ENCODE assay signal across 15 cellular contexts in genomic region chr17:41739661-41740352, GRCh38. TPM values are rescaled to one million over a fixed set of nuclear protein-coding genes. Genes with fewer than 3 reads are reported as not detected.
A peak's percentile ranks its signal among the peaks of the same experiment; 100 is the strongest.
DNase-seq lines count a peak whose midpoint lies in the region; ATAC-seq, FAIRE-seq and TF ChIP-seq lines count a peak whose summit lies in the region.
"Had no signal": no experiment of that assay in that cellular context is flagged by ENCODE, and none has a peak within 500 bp of the region (broad histone marks: within the 10 kb centered on the region; RNA-seq: fewer than 3 reads in every experiment).

No MANE protein-coding gene starts in this region.

- no peak overlapping the region for H3K4me3 ChIP-seq in PC-9
- H3K4me3 ChIP-seq: hepatocyte had no signal

- H3K9me3 ChIP-seq in PC-9 (ENCODE audit: insufficient read depth, low read depth), result no peaks in the 10 kb centered on the region

- no peak for FAIRE-seq in frontal cortex (lab: Jason Lieb, UNC)

- ATAC-seq in activated CD8-positive, alpha-beta T cell treated with anti-CD3 and anti-CD28 coated beads for 36 hours, result no peak
- ATAC-seq: activated CD8-positive, alpha-beta T cell treated with anti-CD3 and anti-CD28 coated beads, Interleukin-2, amount 10 ng/mL, durations not matched to agents 7 days and 5 days; T-cell had no signal

- H3K4me2 ChIP-seq in PC-9, result peak overlapping the region; percentile 42
- H3K4me2 ChIP-seq: hepatocyte had no signal

- H3K27me3 ChIP-seq in PC-9 (ENCODE audit: insufficient read depth, low read depth), result peaks cover 15% of the 10 kb centered on the region; the same call in 1 of the 2 replicates

- peaks cover 40% of the 10 kb centered on the region for H3K4me1 ChIP-seq in PC-9 (replicated peaks; ENCODE audit: insufficient read depth)

- H3K27ac ChIP-seq in 22Rv1 (peak overlapping the region; percentile 35), PC-9 (peak overlapping the region; percentile 74)
- H3K27ac ChIP-seq: hepatocyte had no signal

- no peak overlapping the region for H3K4me3 Mint-ChIP-seq in nephron progenitor cell
- no peak overlapping the region for H3K4me3 Mint-ChIP-seq in activated CD8-positive, alpha-beta T cell treated with anti-CD3 and anti-CD28 coated beads for 36 hours
- H3K4me3 Mint-ChIP-seq: activated CD8-positive, alpha-beta T cell treated with anti-CD3 and anti-CD28 coated beads, Interleukin-2, amount 10 ng/mL, durations not matched to agents 7 days and 5 days; activated naive CD4-positive, alpha-beta T cell treated with anti-CD3 and anti-CD28 coated beads for 36 hours; dendritic cell treated with granulocyte-macrophage colony-stimulating factor and Interleukin-4, amounts not matched to agents 40 ng/mL and 50 ng/mL, for 4 days; T-cell had no signal

- CTCF ChIA-PET in PC-9 (lab: Charles Lee) (no interaction called here), GM10248 (lab: Yijun Ruan, JAX) (interaction anchor here (1.3 to 2.9 kb wide), 2 partner anchors 49 to 61 kb away, joined by 4 to 24 read pairs; no protein-coding TSS in a partner anchor)
- CTCF ChIA-PET in activated CD8-positive, alpha-beta T cell treated with anti-CD3 and anti-CD28 coated beads for 36 hours (lab: Charles Lee), result interaction anchor here (4.2 kb wide), 1 partner anchor 60 kb away, joined by 30 read pairs; no protein-coding TSS in a partner anchor

- H3K27me3 Mint-ChIP-seq in nephron progenitor cell (ENCODE audit: low read depth, poor library complexity), result peaks cover 35% of the 10 kb centered on the region
- H3K27me3 Mint-ChIP-seq in activated CD8-positive, alpha-beta T cell treated with anti-CD3 and anti-CD28 coated beads for 36 hours, result peaks cover 24% of the 10 kb centered on the region

- H3F3A ChIP-seq in PC-9 (ENCODE audit: insufficient read depth, low read depth), result peaks cover 32% of the 10 kb centered on the region

- peak; percentile 29 for DNase-seq in GM04504 (ENCODE audit: low read depth)
- peak; percentile 30 to 91 for DNase-seq in PC-9
- DNase-seq in fibroblast of peridontal ligament (ENCODE audit: extremely low read depth), result peak; percentile 3
- no peak for DNase-seq in GM10248 (ENCODE audit: extremely low spot score)
- DNase-seq in frontal cortex (ENCODE audit: low spot score in 2 of 2), result no peak
- DNase-seq in nephron progenitor cell, result no peak
- no peak for DNase-seq in activated CD8-positive, alpha-beta T cell treated with anti-CD3 and anti-CD28 coated beads for 36 hours
- DNase-seq: activated CD8-positive, alpha-beta T cell treated with anti-CD3 and anti-CD28 coated beads, Interleukin-2, amount 10 ng/mL, durations not matched to agents 7 days and 5 days; activated naive CD4-positive, alpha-beta T cell treated with anti-CD3 and anti-CD28 coated beads for 36 hours; midbrain; T-cell had no signal

- no peak overlapping the region for H3K27ac Mint-ChIP-seq in nephron progenitor cell
- no peak overlapping the region for H3K27ac Mint-ChIP-seq in activated CD8-positive, alpha-beta T cell treated with anti-CD3 and anti-CD28 coated beads for 36 hours
- H3K27ac Mint-ChIP-seq: activated CD8-positive, alpha-beta T cell treated with anti-CD3 and anti-CD28 coated beads, Interleukin-2, amount 10 ng/mL, durations not matched to agents 7 days and 5 days; activated naive CD4-positive, alpha-beta T cell treated with anti-CD3 and anti-CD28 coated beads for 36 hours; dendritic cell treated with granulocyte-macrophage colony-stimulating factor and Interleukin-4, amounts not matched to agents 40 ng/mL and 50 ng/mL, for 4 days; T-cell had no signal

- TF ChIP-seq CTCF in 22Rv1 (IDR thresholded peaks at IDR 0.05) (no peak), PC-9 (conservative IDR thresholded peaks at IDR 0.05) (no peak), GM10248 (IDR thresholded peaks at IDR 0.05; ENCODE audit: control extremely low read depth, extremely low read depth, low read depth, missing control alignments) (no peak), nephron progenitor cell (IDR thresholded peaks at IDR 0.05) (no peak)
- TF ChIP-seq CTCF in activated CD8-positive, alpha-beta T cell treated with anti-CD3 and anti-CD28 coated beads for 36 hours (IDR thresholded peaks at IDR 0.05), result no peak

- no peaks in the 10 kb centered on the region for H3K36me3 ChIP-seq in PC-9 (ENCODE audit: low read depth)

- no peaks in the 10 kb centered on the region for H3K36me3 Mint-ChIP-seq in nephron progenitor cell (ENCODE audit: low read depth)
- no peaks in the 10 kb centered on the region for H3K36me3 Mint-ChIP-seq in activated CD8-positive, alpha-beta T cell treated with anti-CD3 and anti-CD28 coated beads for 36 hours (ENCODE audit: low read depth)
- H3K36me3 Mint-ChIP-seq: T-cell had no signal

- BruUV-seq in PC-9 (replicated peaks; lab: Mats Ljungman, UMichigan), result no TSS peak

- H4K20me1 ChIP-seq in PC-9 (ENCODE audit: insufficient read depth), result no peaks in the 10 kb centered on the region

- H2AFZ ChIP-seq in PC-9, result no peak overlapping the region
- H2AFZ ChIP-seq: hepatocyte had no signal

- no peaks in the 10 kb centered on the region for H3K9me2 ChIP-seq in PC-9 (ENCODE audit: insufficient read depth)

- intact Hi-C loops in PC-9 (cut with micrococcal nuclease; ENCODE audit: unreplicated experiment), result loop anchor here (2.0 to 10.0 kb wide), 5 partner anchors 33 to 219 kb away; partner anchors contain the start of genes JUP and KLHL11
- intact Hi-C loops in activated CD8-positive, alpha-beta T cell treated with anti-CD3 and anti-CD28 coated beads for 36 hours (cut with micrococcal nuclease), result loop anchor here (2.0 kb wide), 1 partner anchor 61 kb away; no protein-coding TSS in a partner anchor

- H3K79me2 ChIP-seq in PC-9 (ENCODE audit: low read depth), result no peaks in the 10 kb centered on the region
- H3K79me2 ChIP-seq: hepatocyte had no signal

- peaks cover 66% of the 10 kb centered on the region for H3K4me1 Mint-ChIP-seq in nephron progenitor cell
- peaks cover 5% of the 10 kb centered on the region for H3K4me1 Mint-ChIP-seq in activated CD8-positive, alpha-beta T cell treated with anti-CD3 and anti-CD28 coated beads for 36 hours (ENCODE audit: low read depth)

- no peaks in the 10 kb centered on the region for H3K9me3 Mint-ChIP-seq in nephron progenitor cell
- H3K9me3 Mint-ChIP-seq in activated CD8-positive, alpha-beta T cell treated with anti-CD3 and anti-CD28 coated beads for 36 hours, result no peaks in the 10 kb centered on the region
- H3K9me3 Mint-ChIP-seq: activated naive CD4-positive, alpha-beta T cell treated with anti-CD3 and anti-CD28 coated beads for 36 hours; dendritic cell treated with granulocyte-macrophage colony-stimulating factor and Interleukin-4, amounts not matched to agents 40 ng/mL and 50 ng/mL, for 4 days; T-cell had no signal

- POLR2A ChIA-PET in PC-9 (lab: Charles Lee; ENCODE audit: unreplicated experiment), result interaction anchor here (0.6 to 1.0 kb wide), 2 partner anchors 32 to 47 kb away, joined by 3 to 5 read pairs; partner anchors contain the start of gene JUP
- POLR2A ChIA-PET in GM10248 (lab: Yijun Ruan, JAX), result no interaction called here
- POLR2A ChIA-PET in activated CD8-positive, alpha-beta T cell treated with anti-CD3 and anti-CD28 coated beads for 36 hours (lab: Charles Lee), result no interaction called here

RNA-seq across cellular contexts. Expression of gene HAP1, which starts 5.4 kb away (rescaled TPM):
- total RNA-seq in PC-9 (2021) (1.1 and 2.2 TPM in 2 replicates), frontal cortex (under 0.01 TPM)
- total RNA-seq in activated CD8-positive, alpha-beta T cell treated with anti-CD3 and anti-CD28 coated beads for 36 hours, result under 1 TPM; 0.07 to 0.09 TPM
- total RNA-seq: activated naive CD4-positive, alpha-beta T cell treated with anti-CD3 and anti-CD28 coated beads for 36 hours had no signal

RNA-seq across cellular contexts. Expression of gene GAST, which starts 27.7 kb away (rescaled TPM):
- 0.87 TPM in 1 of 2 replicates, not detected in the other for total RNA-seq in PC-9 (2021)
- total RNA-seq in frontal cortex, result not detected
- not detected for total RNA-seq in activated CD8-positive, alpha-beta T cell treated with anti-CD3 and anti-CD28 coated beads for 36 hours
- total RNA-seq: activated CD8-positive, alpha-beta T cell treated with anti-CD3 and anti-CD28 coated beads, Interleukin-2, amount 10 ng/mL, durations not matched to agents 7 days and 5 days; activated naive CD4-positive, alpha-beta T cell treated with anti-CD3 and anti-CD28 coated beads for 36 hours; hepatocyte; T-cell; temporal lobe had no signal

RNA-seq across cellular contexts. Expression of gene JUP, which starts 46.7 kb away (rescaled TPM):
- total RNA-seq in PC-9 (2021) (259 TPM in 2 replicates), frontal cortex (33.8 TPM)
- 1 to 10 TPM; 1.5 to 1.8 TPM for total RNA-seq in activated CD8-positive, alpha-beta T cell treated with anti-CD3 and anti-CD28 coated beads for 36 hours

RNA-seq across cellular contexts. Expression of gene EIF1, which starts 51.1 kb away (rescaled TPM):
- total RNA-seq in PC-9 (2021) (775 and 874 TPM in 2 replicates), frontal cortex (70.1 TPM)
- 100 to 1,000 TPM; 924 to 930 TPM for total RNA-seq in activated CD8-positive, alpha-beta T cell treated with anti-CD3 and anti-CD28 coated beads for 36 hours

Comparison
In these comparisons a context has a peak if more than half of its experiments do, and no peak if none do; other contexts are left out.
1. DNase-seq: peak in GM04504 (single experiment), PC-9 (2 of 2) and fibroblast of peridontal ligament (single experiment); none in GM10248 (single experiment), frontal cortex (0 of 2), nephron progenitor cell (single experiment) and activated CD8-positive, alpha-beta T cell treated with anti-CD3 and anti-CD28 coated beads for 36 hours (single experiment).
2. RNA of gene JUP, which starts 46.7 kb away (total RNA-seq): 259 TPM in PC-9 and 33.8 TPM in frontal cortex (single experiment); 1.5 to 1.8 TPM in activated CD8-positive, alpha-beta T cell treated with anti-CD3 and anti-CD28 coated beads for 36 hours; every median in the first group is over 10 times any median in the second.